Comparison of ENCODE assay signal across 14 cellular contexts in genomic region chr6:147738516-147739187, GRCh38.
DNase-seq lines count a peak whose midpoint lies in the region; ATAC-seq, FAIRE-seq and TF ChIP-seq lines count a peak whose summit lies in the region.
"Had no signal": no experiment of that assay in that cellular context is flagged by ENCODE, and none has a peak within 500 bp of the region (broad histone marks: within the 10 kb centered on the region; RNA-seq: fewer than 3 reads in every experiment).

No MANE protein-coding gene starts in this region.

- no peaks in the 10 kb centered on the region for H3K79me2 ChIP-seq in GM12878 (ENCODE audit: control insufficient read depth, insufficient read depth, low read length)

- H3K4me1 Mint-ChIP-seq in osteocyte (ENCODE audit: unreplicated experiment) (peaks cover 21% of the 10 kb centered on the region), immature natural killer cell (no peaks in the 10 kb centered on the region)
- H3K4me1 Mint-ChIP-seq: activated CD4-positive, alpha-beta T cell treated with anti-CD3 and anti-CD28 coated beads, Interleukin-2, amount 10 ng/mL, durations not matched to agents 24 days and 14 days; CD4-positive, alpha-beta memory T cell had no signal

- RAD21 ChIA-PET in GM12878 (lab: Charles Lee; ENCODE audit: unreplicated experiment): no interaction called here

- H2BK20ac ChIP-seq in IMR-90 (ENCODE audit: low read depth, low read length): no peak overlapping the region

- H3K4me3 ChIP-seq in IMR-90 (ENCODE audit: insufficient read depth, low read depth, low read length) (no peak overlapping the region), GM12878 (no peak overlapping the region)
- H3K4me3 ChIP-seq: ascending aorta, tibial artery had no signal

- FAIRE-seq in GM19239 (lab: Jason Lieb, UNC) (peak; percentile 37), GM12878 (lab: Jason Lieb, UNC) (no peak)
- FAIRE-seq: H1 had no signal

- H2BK120ac ChIP-seq in IMR-90 (ENCODE audit: low read depth, low read length): no peak overlapping the region

- no peak overlapping the region for H2AK9ac ChIP-seq in IMR-90 (replicated peaks; ENCODE audit: low read depth, low read length, poor library complexity)

- dilution Hi-C loops in IMR-90 (cut with HindIII; ENCODE audit: low sequenced_read_pairs, unreplicated experiment): no loop called here

- no peak for TF ChIP-seq EP300 in GM12878 (IDR thresholded peaks at IDR 0.05; ENCODE audit: borderline replicate concordance in 1 of 2, control insufficient read depth in 1 of 2, low read depth in 2 of 2, low read length in 2 of 2)

- H3K18ac ChIP-seq in IMR-90 (ENCODE audit: low read depth, low read length): no peak overlapping the region

- no peak overlapping the region for H3K23ac ChIP-seq in IMR-90 (ENCODE audit: low read depth, low read length)

- H3K4me3 Mint-ChIP-seq in osteocyte (ENCODE audit: unreplicated experiment) (no peak overlapping the region), immature natural killer cell (no peak overlapping the region)
- H3K4me3 Mint-ChIP-seq: activated CD4-positive, alpha-beta T cell treated with anti-CD3 and anti-CD28 coated beads, Interleukin-2, amount 10 ng/mL, durations not matched to agents 24 days and 14 days; CD4-positive, alpha-beta memory T cell had no signal

- H3K14ac ChIP-seq in IMR-90 (replicated peaks; ENCODE audit: low read depth, low read length): no peak overlapping the region

- H2AFZ ChIP-seq in IMR-90 (replicated peaks; ENCODE audit: low read length, poor library complexity) (no peak overlapping the region), GM12878 (ENCODE audit: control insufficient read depth, low read depth, low read length) (no peak overlapping the region)

- no peak overlapping the region for H2BK5ac ChIP-seq in IMR-90 (ENCODE audit: low read depth, low read length, poor library complexity, severe bottlenecking)

- TF ChIP-seq RAD21 in IMR-90 (IDR thresholded peaks at IDR 0.05; ENCODE audit: low read length): no peak
- TF ChIP-seq RAD21 in GM12878 (IDR thresholded peaks at IDR 0.05; ENCODE audit: insufficient read depth, low read depth, low read length): no peak

- no peaks in the 10 kb centered on the region for H3K36me3 ChIP-seq in IMR-90 (ENCODE audit: control insufficient read depth, insufficient read depth, low read length)
- H3K36me3 ChIP-seq in GM12878 (ENCODE audit: control insufficient read depth in 2 of 2, insufficient read depth in 2 of 2, low read length in 1 of 2): no peaks in the 10 kb centered on the region
- H3K36me3 ChIP-seq: ascending aorta, tibial artery had no signal

- BruUV-seq in IMR-90 (replicated peaks; lab: Mats Ljungman, UMichigan) (no TSS peak), GM12878 (replicated peaks; lab: Mats Ljungman, UMichigan) (no TSS peak)

- no peak for TF ChIP-seq CTCF in IMR-90 (conservative IDR thresholded peaks at IDR 0.05; ENCODE audit: low read depth, low read length)
- TF ChIP-seq CTCF in GM12878 (IDR thresholded peaks at IDR 0.05 in 2 of 3, conservative IDR thresholded peaks at IDR 0.05 in 1 of 3; ENCODE audit: control insufficient read depth in 2 of 3, extremely low read depth in 1 of 3, insufficient read depth in 1 of 3, low read depth in 3 of 3, low read length in 3 of 3): no peak
- TF ChIP-seq CTCF in osteocyte (IDR thresholded peaks at IDR 0.05): no peak

- H3K56ac ChIP-seq in IMR-90 (ENCODE audit: extremely low read depth, insufficient read depth, low read length): no peak overlapping the region

- H4K20me1 ChIP-seq in IMR-90 (ENCODE audit: insufficient read depth, low read length) (no peaks in the 10 kb centered on the region), GM12878 (ENCODE audit: control insufficient read depth, insufficient read depth) (no peaks in the 10 kb centered on the region)

- POLR2A ChIA-PET in IMR-90 (lab: Charles Lee; ENCODE audit: unreplicated experiment): no interaction called here
- POLR2A ChIA-PET in GM12878 (lab: Charles Lee): no interaction called here

- H3K9me3 Mint-ChIP-seq in osteocyte (ENCODE audit: unreplicated experiment) (no peaks in the 10 kb centered on the region), immature natural killer cell (peaks cover 0 to 6% (median 1%) of the 10 kb centered on the region in 6 donors)
- H3K9me3 Mint-ChIP-seq: activated CD4-positive, alpha-beta T cell treated with anti-CD3 and anti-CD28 coated beads, Interleukin-2, amount 10 ng/mL, durations not matched to agents 24 days and 14 days had no signal

- H3K27ac ChIP-seq in IMR-90 (ENCODE audit: insufficient read depth, low read length) (no peak overlapping the region), GM12878 (ENCODE audit: control insufficient read depth, insufficient read depth) (no peak overlapping the region)
- H3K27ac ChIP-seq: ascending aorta, tibial artery had no signal

- H3K9me3 ChIP-seq in IMR-90 (ENCODE audit: control insufficient read depth, insufficient read depth, low read length) (no peaks in the 10 kb centered on the region), GM12878 (replicated peaks; ENCODE audit: control insufficient read depth, insufficient read depth, low read length) (no peaks in the 10 kb centered on the region)
- H3K9me3 ChIP-seq: ascending aorta, tibial artery had no signal

- no peak for DNase-seq in GM19239 (ENCODE audit: insufficient read length, low spot score)
- DNase-seq in IMR-90: peak; percentile 27
- no peak for DNase-seq in GM12878 (ENCODE audit: low read depth, low spot score)
- no peak for DNase-seq in osteocyte (ENCODE audit: extremely low spot score, unreplicated experiment)
- DNase-seq in GOT3 (lab: John Stamatoyannopoulos, UW): no peak
- DNase-seq in immature natural killer cell: no peak
- no peak for DNase-seq in NCI-H1092 treated with DMSO at 0.1 percent for 48 hours (lab: John Stamatoyannopoulos, UW)
- DNase-seq: activated CD4-positive, alpha-beta T cell treated with anti-CD3 and anti-CD28 coated beads, Interleukin-2, amount 10 ng/mL, durations not matched to agents 24 days and 14 days; CD4-positive, alpha-beta memory T cell; effector CD4-positive, alpha-beta T cell; tibial artery had no signal

- peaks cover 2% of the 10 kb centered on the region; the same call in 1 of the 2 replicates for H3K4me1 ChIP-seq in IMR-90 (ENCODE audit: control insufficient read depth, insufficient read depth, low read length)
- no peaks in the 10 kb centered on the region for H3K4me1 ChIP-seq in GM12878 (ENCODE audit: control insufficient read depth, insufficient read depth, low read length)

- no peaks in the 10 kb centered on the region for H3K79me1 ChIP-seq in IMR-90 (ENCODE audit: low read depth in 1 of 2, low read length in 2 of 2)

- H4K91ac ChIP-seq in IMR-90 (ENCODE audit: insufficient read depth, low read depth, low read length): no peak overlapping the region

- H3K4me2 ChIP-seq in IMR-90 (ENCODE audit: low read depth, low read length) (no peak overlapping the region), GM12878 (ENCODE audit: control insufficient read depth, insufficient read depth) (no peak overlapping the region)

- H3K27me3 ChIP-seq in IMR-90 (ENCODE audit: control insufficient read depth, insufficient read depth, low read length) (no peaks in the 10 kb centered on the region; the same call in 1 of the 2 replicates), GM12878 (replicated peaks in 1 of 2; ENCODE audit: control insufficient read depth in 2 of 2, insufficient read depth in 2 of 2, low read length in 1 of 2) (no peaks in the 10 kb centered on the region)
- H3K27me3 ChIP-seq: ascending aorta, tibial artery had no signal

- H3K27ac Mint-ChIP-seq in osteocyte (ENCODE audit: unreplicated experiment): peak overlapping the region; percentile 58
- no peak overlapping the region for H3K27ac Mint-ChIP-seq in immature natural killer cell
- H3K27ac Mint-ChIP-seq: activated CD4-positive, alpha-beta T cell treated with anti-CD3 and anti-CD28 coated beads, Interleukin-2, amount 10 ng/mL, durations not matched to agents 24 days and 14 days; CD4-positive, alpha-beta memory T cell had no signal

- no peak overlapping the region for H3K4ac ChIP-seq in IMR-90 (ENCODE audit: low read depth, low read length)

- no peak overlapping the region for H4K5ac ChIP-seq in IMR-90 (ENCODE audit: low read depth, low read length)

- no peaks in the 10 kb centered on the region for H3K9me1 ChIP-seq in IMR-90 (ENCODE audit: insufficient read depth, low read length)

- H3K27me3 Mint-ChIP-seq in osteocyte (ENCODE audit: unreplicated experiment): no peaks in the 10 kb centered on the region
- no peaks in the 10 kb centered on the region for H3K27me3 Mint-ChIP-seq in immature natural killer cell (ENCODE audit: low read depth in 3 of 3)

- TF ChIP-seq POLR2A in IMR-90 (IDR thresholded peaks at IDR 0.05; ENCODE audit: low read depth, low read length) (no peak), GM12878 (IDR thresholded peaks at IDR 0.05; ENCODE audit: low read depth, low read length) (no peak)

- intact Hi-C loops in IMR-90 (cut with micrococcal nuclease) (no loop called here), GM12878 (cut with micrococcal nuclease; ENCODE audit: unreplicated experiment) (no loop called here)

- no CpG with 5 or more reads among the region's 3 CpGs for WGBS in IMR-90 (ENCODE audit: extremely low coverage in 2 of 2, insufficient read length in 1 of 2), 2 experiments
- WGBS in GM12878 (ENCODE audit: insufficient coverage, insufficient replicate concordance, low lambda C conversion rate, missing lambda C conversion rate): 5% methylated on average over 3 of the region's 3 CpGs

- no peak overlapping the region for H3K9ac ChIP-seq in IMR-90 (ENCODE audit: low read depth, low read length)
- no peak overlapping the region for H3K9ac ChIP-seq in GM12878 (ENCODE audit: control insufficient read depth, insufficient read depth, low read length)

- H3K36me3 Mint-ChIP-seq in osteocyte (ENCODE audit: unreplicated experiment) (no peaks in the 10 kb centered on the region), immature natural killer cell (no peaks in the 10 kb centered on the region)
- H3K36me3 Mint-ChIP-seq: CD4-positive, alpha-beta memory T cell had no signal

- no peak overlapping the region for H2BK15ac ChIP-seq in IMR-90 (ENCODE audit: low read depth, low read length)

- CTCF ChIA-PET in IMR-90 (lab: Yijun Ruan, JAX) (interaction anchor here (0.8 kb wide), 1 partner anchor 32 kb away, joined by 3 read pairs; no protein-coding TSS in a partner anchor), GM12878 (lab: Yijun Ruan, JAX) (interaction anchor here (0.7 kb wide), 1 partner anchor 79 kb away, joined by 3 read pairs; no protein-coding TSS in a partner anchor)

- no peak overlapping the region for H2AK5ac ChIP-seq in IMR-90 (ENCODE audit: low read depth, low read length)

- ATAC-seq in IMR-90 (ENCODE audit: low read depth): no peak; the same call in 1 of the 2 replicates
- ATAC-seq in GM12878: peak; percentile 77
- ATAC-seq in GM18873 (IDR thresholded peaks at IDR 0.05; ENCODE audit: low FRiP score, unreplicated experiment): no peak

- in situ Hi-C loops in IMR-90 (cut with MboI; ENCODE audit: low sequenced_read_pairs) (no loop called here), GM12878 (cut with MboI) (no loop called here)

- SMC1A ChIA-PET in GM12878 (lab: Charles Lee; ENCODE audit: uncharacterized antibody, unreplicated experiment): no interaction called here

- no peak overlapping the region for H4K8ac ChIP-seq in IMR-90 (ENCODE audit: low read depth in 2 of 2, low read length in 2 of 2)

TF ChIP-seq in IMR-90, 13 proteins besides CTCF, POLR2A, EP300 and RAD21 (continues in another document):
- no peak for TF ChIP-seq MAZ (IDR thresholded peaks at IDR 0.05; ENCODE audit: borderline replicate concordance, low read depth, low read length)
